ENCODE assay signal across 12 cellular contexts in genomic region chr11:71908218-71908617, GRCh38. TPM values are rescaled to one million over a fixed set of nuclear protein-coding genes. Genes with fewer than 3 reads are reported as not detected.
"Had no signal": no experiment of that assay in that cellular context is flagged by ENCODE, and none has a peak within 500 bp of the region (broad histone marks: within the 10 kb centered on the region; RNA-seq: fewer than 3 reads in every experiment).

No MANE protein-coding gene starts in this region.

- H3K27ac ChIP-seq: GM23248 had no signal

- H3K9ac ChIP-seq: GM23248 had no signal

- H3K4me3 ChIP-seq: GM23248, GM23338, HAP-1 had no signal

- ATAC-seq: GM23338, HCT116 had no signal

- H2AFZ ChIP-seq: GM23248, GM23338 had no signal

- DNase-seq: GM23248, GOT3, H7, H9, HCEC 1CT, HFFc6 had no signal

- H3K4me1 ChIP-seq: HAP-1 had no signal

- H3K27ac Mint-ChIP-seq: GM23338, HFFc6 had no signal

- H3K4me2 ChIP-seq: GM23338 had no signal

- H3K9me3 ChIP-seq: HAP-1 had no signal

- FAIRE-seq: H1, H54 had no signal

- H3K4me3 Mint-ChIP-seq: GM23338, H9, HFFc6 had no signal

- H3K9me3 Mint-ChIP-seq: GM23338, H9, HFFc6 had no signal

RNA-seq across cellular contexts. Expression of gene DEFB131B, which starts 30.0 kb away (rescaled TPM):
- total RNA-seq: GM23248, GM23338, H1, H4, H7, H9, HFFc6 had no signal
- polyA plus RNA-seq: GM23248, GM23338, H1 had no signal
